ENCODE assay signal across 28 cellular contexts in genomic region chr3:73573204-73573603, GRCh38. TPM values are rescaled to one million over a fixed set of nuclear protein-coding genes. Genes with fewer than 3 reads are reported as not detected.
"Had no signal": no experiment of that assay in that cellular context is flagged by ENCODE, and none has a peak within 500 bp of the region (broad histone marks: within the 10 kb centered on the region; RNA-seq: fewer than 3 reads in every experiment).

No MANE protein-coding gene starts in this region.

- DNase-seq: activated CD4-positive, alpha-beta memory T cell treated with anti-CD3 and anti-CD28 coated beads for 36 hours; activated CD4-positive, alpha-beta T cell treated with anti-CD3 and anti-CD28 coated beads, Interleukin-2, amount 10 ng/mL, durations not matched to agents 24 days and 14 days; activated CD4-positive, CD25-positive, alpha-beta regulatory T cell treated with anti-CD3 and anti-CD28 coated beads, Interleukin-2, amount 50 U/mL, for 72 hours; activated CD8-positive, alpha-beta memory T cell treated with anti-CD3 and anti-CD28 coated beads, Interleukin-2, amount 50 U/mL, for 48 hours; activated naive CD8-positive, alpha-beta T cell treated with anti-CD3 and anti-CD28 coated beads, Interleukin-2, amount 50 U/mL, for 24 hours; activated T-cell treated with anti-CD3 and anti-CD28 coated beads, Interleukin-2, amount 50 U/mL, for 4 hours; amygdala; caudate nucleus; cortex of kidney; foreskin keratinocyte; heart left ventricle; left lung; naive B cell; nucleus accumbens; pancreas; stimulated activated CD4-positive, alpha-beta T cell treated with anti-CD3 and anti-CD28 coated beads, Interleukin-4, amount 100 ng/mL, for 24 hours; T-helper 2 cell; upper lobe of left lung had no signal

- H3K9me3 Mint-ChIP-seq: activated CD4-positive, alpha-beta memory T cell treated with anti-CD3 and anti-CD28 coated beads for 36 hours; activated CD4-positive, alpha-beta T cell treated with anti-CD3 and anti-CD28 coated beads, Interleukin-2, amount 10 ng/mL, durations not matched to agents 24 days and 14 days; activated naive CD4-positive, alpha-beta T cell treated with anti-CD3 and anti-CD28 coated beads, Interleukin-2, amount 50 U/mL, for 24 hours; activated naive CD8-positive, alpha-beta T cell treated with anti-CD3 and anti-CD28 coated beads, Interleukin-2, amount 50 U/mL, for 24 hours; activated T-helper 17 cell treated with anti-CD3 and anti-CD28 coated beads, Interleukin-2, amount 50 U/mL, for 72 hours; neural crest cell; stimulated activated naive CD8-positive, alpha-beta T cell treated with anti-CD3 and anti-CD28 coated beads, Interleukin-15, Interleukin-2, amounts not matched to agents 100 ng/mL and 50 ng/mL, for 24 hours had no signal

- H3K36me3 ChIP-seq: heart left ventricle, left lung, pancreas, prostate gland, thoracic aorta, upper lobe of left lung, vagina had no signal

- H3K4me1 Mint-ChIP-seq: activated CD4-positive, alpha-beta T cell treated with anti-CD3 and anti-CD28 coated beads, Interleukin-2, amount 10 ng/mL, durations not matched to agents 24 days and 14 days; activated naive CD4-positive, alpha-beta T cell treated with anti-CD3 and anti-CD28 coated beads, Interleukin-2, amount 50 U/mL, for 24 hours; activated naive CD8-positive, alpha-beta T cell treated with anti-CD3 and anti-CD28 coated beads, Interleukin-2, amount 50 U/mL, for 24 hours; activated T-helper 17 cell treated with anti-CD3 and anti-CD28 coated beads, Interleukin-2, amount 50 U/mL, for 72 hours; naive B cell; stimulated activated effector memory CD8-positive, alpha-beta T cell treated with anti-CD3 and anti-CD28 coated beads, Interleukin-12 subunit alpha, Interleukin-12 subunit beta, amount 100 ng/mL, for 72 hours had no signal

- H3K27ac Mint-ChIP-seq: activated CD4-positive, alpha-beta memory T cell treated with anti-CD3 and anti-CD28 coated beads for 36 hours; activated CD4-positive, alpha-beta T cell treated with anti-CD3 and anti-CD28 coated beads, Interleukin-2, amount 10 ng/mL, durations not matched to agents 24 days and 14 days; activated naive CD4-positive, alpha-beta T cell treated with anti-CD3 and anti-CD28 coated beads, Interleukin-2, amount 50 U/mL, for 24 hours; activated naive CD8-positive, alpha-beta T cell treated with anti-CD3 and anti-CD28 coated beads, Interleukin-2, amount 50 U/mL, for 24 hours; activated T-helper 17 cell treated with anti-CD3 and anti-CD28 coated beads, Interleukin-2, amount 50 U/mL, for 72 hours; naive B cell; stimulated activated effector memory CD8-positive, alpha-beta T cell treated with anti-CD3 and anti-CD28 coated beads, Interleukin-12 subunit alpha, Interleukin-12 subunit beta, amount 100 ng/mL, for 72 hours; stimulated activated naive CD8-positive, alpha-beta T cell treated with anti-CD3 and anti-CD28 coated beads, Interleukin-15, Interleukin-2, amounts not matched to agents 100 ng/mL and 50 ng/mL, for 24 hours had no signal

- H3K4me1 ChIP-seq: upper lobe of left lung had no signal

- H3K9me3 ChIP-seq: heart left ventricle, left lung, pancreas, prostate gland, thoracic aorta, upper lobe of left lung, vagina had no signal

- H3K4me3 Mint-ChIP-seq: activated CD4-positive, alpha-beta memory T cell treated with anti-CD3 and anti-CD28 coated beads for 36 hours; activated CD4-positive, alpha-beta T cell treated with anti-CD3 and anti-CD28 coated beads, Interleukin-2, amount 10 ng/mL, durations not matched to agents 24 days and 14 days; activated naive CD4-positive, alpha-beta T cell treated with anti-CD3 and anti-CD28 coated beads, Interleukin-2, amount 50 U/mL, for 24 hours; activated naive CD8-positive, alpha-beta T cell treated with anti-CD3 and anti-CD28 coated beads, Interleukin-2, amount 50 U/mL, for 24 hours; activated T-cell treated with anti-CD3 and anti-CD28 coated beads, Interleukin-2, amount 50 U/mL, for 4 hours; activated T-helper 17 cell treated with anti-CD3 and anti-CD28 coated beads, Interleukin-2, amount 50 U/mL, for 72 hours; naive B cell; neural crest cell; stimulated activated effector memory CD8-positive, alpha-beta T cell treated with anti-CD3 and anti-CD28 coated beads, Interleukin-12 subunit alpha, Interleukin-12 subunit beta, amount 100 ng/mL, for 72 hours; stimulated activated naive CD8-positive, alpha-beta T cell treated with anti-CD3 and anti-CD28 coated beads, Interleukin-15, Interleukin-2, amounts not matched to agents 100 ng/mL and 50 ng/mL, for 24 hours had no signal

- ATAC-seq: activated naive CD8-positive, alpha-beta T cell treated with anti-CD3 and anti-CD28 coated beads, Interleukin-2, amount 50 U/mL, for 24 hours; activated T-cell treated with anti-CD3 and anti-CD28 coated beads, Interleukin-2, amount 50 U/mL, for 4 hours; activated T-helper 17 cell treated with anti-CD3 and anti-CD28 coated beads, Interleukin-2, amount 50 U/mL, for 72 hours; heart left ventricle; left lung; stimulated activated effector memory CD8-positive, alpha-beta T cell treated with anti-CD3 and anti-CD28 coated beads, Interleukin-12 subunit alpha, Interleukin-12 subunit beta, amount 100 ng/mL, for 72 hours had no signal

- H3K27me3 ChIP-seq: heart left ventricle, pancreas, upper lobe of left lung, vagina had no signal

- H3K36me3 Mint-ChIP-seq: activated CD4-positive, alpha-beta memory T cell treated with anti-CD3 and anti-CD28 coated beads for 36 hours; activated naive CD4-positive, alpha-beta T cell treated with anti-CD3 and anti-CD28 coated beads, Interleukin-2, amount 50 U/mL, for 24 hours; naive B cell; stimulated activated effector memory CD8-positive, alpha-beta T cell treated with anti-CD3 and anti-CD28 coated beads, Interleukin-12 subunit alpha, Interleukin-12 subunit beta, amount 100 ng/mL, for 72 hours had no signal

- H3K4me3 ChIP-seq: heart left ventricle, left lung, lung, pancreas, prostate gland, skin epidermis, thoracic aorta, upper lobe of left lung, vagina had no signal

- H3K27ac ChIP-seq: foreskin keratinocyte, left lung, pancreas, skin epidermis, thoracic aorta, upper lobe of left lung, vagina had no signal

RNA-seq across cellular contexts. Expression of gene PDZRN3, which starts 51.5 kb away (rescaled TPM):
- total RNA-seq: activated CD4-positive, alpha-beta memory T cell treated with anti-CD3 and anti-CD28 coated beads for 36 hours; activated CD4-positive, alpha-beta T cell treated with anti-CD3 and anti-CD28 coated beads, Interleukin-2, amount 10 ng/mL, durations not matched to agents 24 days and 14 days; activated T-helper 17 cell treated with anti-CD3 and anti-CD28 coated beads, Interleukin-2, amount 50 U/mL, for 72 hours had no signal
- polyA plus RNA-seq: foreskin keratinocyte had no signal
